ENCODE assay signal across 8 cellular contexts in the genomic region with DNA sequence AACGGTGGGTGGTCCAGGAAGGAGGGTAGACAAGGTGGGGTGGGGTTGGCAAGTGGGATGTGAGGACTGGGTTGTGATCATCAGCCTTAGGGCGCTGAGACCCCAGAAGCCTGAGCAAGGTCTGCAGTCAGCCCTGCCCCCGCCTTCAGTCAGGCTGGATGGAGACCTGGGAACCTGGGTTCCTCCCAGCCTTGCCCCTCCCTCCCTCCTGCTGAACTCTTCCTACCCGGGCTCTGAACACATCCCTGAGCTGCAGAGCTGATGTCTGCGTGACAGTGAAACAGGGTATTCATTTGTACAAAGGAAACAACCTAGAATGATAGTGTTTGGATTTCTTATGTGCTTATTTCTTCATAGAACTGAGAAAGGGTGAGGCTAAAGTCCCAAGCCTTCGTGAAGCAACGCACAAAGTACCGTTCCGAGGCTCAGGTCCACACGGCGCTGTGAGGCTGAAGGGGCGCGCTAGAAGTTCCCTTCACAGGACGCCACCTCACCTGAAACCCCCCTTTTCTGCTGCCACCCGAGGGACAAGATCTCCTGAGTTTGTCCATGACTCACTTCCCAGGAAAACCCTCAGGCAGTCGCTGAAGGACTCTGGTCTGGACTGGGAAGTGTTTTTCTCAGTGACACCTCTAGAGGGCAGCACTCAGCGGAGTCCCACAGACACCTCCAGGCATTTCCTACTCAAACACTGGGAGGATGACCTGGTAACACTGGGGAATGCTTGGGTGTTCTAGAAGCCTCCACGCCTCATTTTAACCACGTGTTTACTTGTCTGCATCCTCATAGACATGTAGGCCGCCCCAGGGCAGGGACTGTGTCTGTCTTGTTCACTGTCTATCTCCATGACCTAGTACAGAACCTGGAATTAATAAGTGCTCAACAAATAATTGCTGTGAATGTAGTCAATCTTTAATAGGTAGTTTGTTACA. TPM values are rescaled to one million over a fixed set of nuclear protein-coding genes. Genes with fewer than 3 reads are reported as not detected.
DNase-seq lines count a peak whose midpoint lies in the region; ATAC-seq, FAIRE-seq and TF ChIP-seq lines count a peak whose summit lies in the region.

No MANE protein-coding gene starts in this region.

- TF ChIP-seq CTCF in nephron (IDR thresholded peaks at IDR 0.05; ENCODE audit: unreplicated experiment in 3 of 3) (peak; percentile 46 to 59 (median 53)), thyroid gland (IDR thresholded peaks at IDR 0.05) (peak in 5 of 6 experiments; percentile 21 to 62 (median 40))

- no peak for TF ChIP-seq POLR2A in GM12891 (IDR thresholded peaks at IDR 0.05; ENCODE audit: low read depth, low read length)
- no peak for TF ChIP-seq POLR2A in erythroblast (IDR thresholded peaks at IDR 0.05; ENCODE audit: low read length)
- TF ChIP-seq POLR2A in thyroid gland (IDR thresholded peaks at IDR 0.05), result no peak

- H3K4me1 ChIP-seq in thyroid gland, result no peaks in the 10 kb centered on the region

- H3K36me3 ChIP-seq in thyroid gland, result no peaks in the 10 kb centered on the region

- no peaks in the 10 kb centered on the region for H3K9me3 Mint-ChIP-seq in nephron

- ATAC-seq in HG03064 (IDR thresholded peaks at IDR 0.05; ENCODE audit: low read depth, unreplicated experiment), result peak; percentile 69

- peak; percentile 86 for DNase-seq in A172 (ENCODE audit: low spot score)
- DNase-seq in GM12891 (ENCODE audit: insufficient read length, low spot score), result peak; percentile 36
- peak; percentile 3 for DNase-seq in NCI-H774 (lab: John Stamatoyannopoulos, UW)
- peak; percentile 3 to 14 for DNase-seq in activated CD8-positive, alpha-beta memory T cell treated with anti-CD3 and anti-CD28 coated beads for 4 hours (ENCODE audit: low read depth in 2 of 2)
- peak; percentile 51 to 73 for DNase-seq in erythroblast (lab: John Stamatoyannopoulos, UW)
- DNase-seq in thyroid gland, result peak; percentile 22 to 40

- no peaks in the 10 kb centered on the region for H3K27me3 ChIP-seq in thyroid gland

- H3K4me1 Mint-ChIP-seq in nephron, result no peaks in the 10 kb centered on the region

- H3K36me3 Mint-ChIP-seq in nephron (ENCODE audit: low read depth), result no peaks in the 10 kb centered on the region

- H3K27ac Mint-ChIP-seq in nephron, result no peak overlapping the region

- no peak overlapping the region for H3K4me3 ChIP-seq in thyroid gland (replicated peaks in 1 of 3)

- 69% methylated on average over 20 of the region's 20 CpGs for WGBS in thyroid gland, 2 donors

- peaks cover 15% of the 10 kb centered on the region for H3K27me3 Mint-ChIP-seq in nephron (ENCODE audit: low read depth)

- H3K27ac ChIP-seq in thyroid gland, result no peak overlapping the region

- no peak overlapping the region for H3K4me3 Mint-ChIP-seq in nephron

- peak; percentile 38 for FAIRE-seq in GM12891 (lab: Jason Lieb, UNC)

- no peaks in the 10 kb centered on the region for H3K9me3 ChIP-seq in thyroid gland

- intact Hi-C loops in thyroid gland (cut with DNase I), result no loop called here

TF ChIP-seq in GM12891, 5 proteins besides CTCF, POLR2A, EP300 and RAD21:
- TF ChIP-seq TAF1 (IDR thresholded peaks at IDR 0.05; ENCODE audit: low read depth, low read length) (no peak), POLR2AphosphoS5 (IDR thresholded peaks at IDR 0.05; ENCODE audit: low read depth, low read length) (no peak), PAX5 (IDR thresholded peaks at IDR 0.05; ENCODE audit: insufficient read depth, low read length, severe bottlenecking) (no peak), SPI1 (IDR thresholded peaks at IDR 0.05; ENCODE audit: low read depth, low read length) (no peak), POU2F2 (IDR thresholded peaks at IDR 0.05; ENCODE audit: low read depth, low read length) (no peak)

RNA-seq across cellular contexts. Expression of gene GSTA5, which starts 1.2 kb away (rescaled TPM):
- not detected in 2 replicates for total RNA-seq in A172 (2014; rRNA removed; shearing (Covaris generic))
- polyA plus RNA-seq in GM12891 (2012; ENCODE audit: low read depth, missing spikeins), result not detected
- not detected for total RNA-seq in thyroid gland

RNA-seq across cellular contexts. Expression of gene GSTA1, which starts 35.8 kb away (rescaled TPM):
- not detected in 2 replicates for total RNA-seq in A172 (2014; rRNA removed; shearing (Covaris generic))
- polyA plus RNA-seq in GM12891 (2012; ENCODE audit: low read depth, missing spikeins), result not detected
- 1 to 10 TPM in 1 of 4 donors, not detected in 3; 1.9 TPM for total RNA-seq in thyroid gland

Comparison
In these comparisons a context has a peak if more than half of its experiments do, and no peak if none do; other contexts are left out.
1. DNase-seq: peak in every context shown above with its lines; median percentile 86 in A172; 62 in erythroblast; 36 in GM12891; 31 in thyroid gland; 8 in activated CD8-positive, alpha-beta memory T cell treated with anti-CD3 and anti-CD28 coated beads for 4 hours; 3 in NCI-H774.